ENCODE assay signal across 20 cellular contexts in genomic region chr14:31346097-31346496, GRCh38.
A peak's percentile ranks its signal among the peaks of the same experiment; 100 is the strongest.
DNase-seq lines count a peak whose midpoint lies in the region; ATAC-seq lines count a peak whose summit lies in the region.
"Had no signal": no experiment of that assay in that cellular context is flagged by ENCODE, and none has a peak within 500 bp of the region (broad histone marks: within the 10 kb centered on the region; RNA-seq: fewer than 3 reads in every experiment).

No MANE protein-coding gene starts in this region.

- ATAC-seq in activated T-cell treated with anti-CD3 and anti-CD28 coated beads, Interleukin-2, amount 50 U/mL, for 72 hours (replicated peaks in 1 of 2): peak; percentile 34 to 60
- ATAC-seq in stimulated activated effector memory CD8-positive, alpha-beta T cell treated with anti-CD3 and anti-CD28 coated beads, Interleukin-12 subunit alpha, Interleukin-12 subunit beta, amount 100 ng/mL, for 72 hours: peak; percentile 67
- no peak for ATAC-seq in Right ventricle myocardium inferior
- ATAC-seq: A549; CD8-positive, alpha-beta T cell; GM12878 had no signal

- no peak overlapping the region for H3K27ac Mint-ChIP-seq in activated T-cell treated with anti-CD3 and anti-CD28 coated beads, Interleukin-2, amount 50 U/mL, for 72 hours
- no peak overlapping the region for H3K27ac Mint-ChIP-seq in stimulated activated effector memory CD8-positive, alpha-beta T cell treated with anti-CD3 and anti-CD28 coated beads, Interleukin-12 subunit alpha, Interleukin-12 subunit beta, amount 100 ng/mL, for 72 hours
- H3K27ac Mint-ChIP-seq: B cell; CD4-positive, alpha-beta T cell; CD8-positive, alpha-beta T cell had no signal

- DNase-seq in NCI-H82 (lab: John Stamatoyannopoulos, UW) (peak; percentile 4), NCI-H82 treated with DMSO at 0.1 percent for 48 hours (lab: John Stamatoyannopoulos, UW; ENCODE audit: unreplicated experiment) (no peak), Right ventricle myocardium inferior (ENCODE audit: missing footprints) (no peak)
- DNase-seq in activated T-cell treated with anti-CD3 and anti-CD28 coated beads, Interleukin-2, amount 50 U/mL, for 72 hours: no peak
- DNase-seq in activated T-cell treated with anti-CD3 and anti-CD28 coated beads, Interleukin-2, amount 50 U/mL, for 1 hour: no peak
- DNase-seq in stimulated activated effector memory CD8-positive, alpha-beta T cell treated with anti-CD3 and anti-CD28 coated beads, Interleukin-12 subunit alpha, Interleukin-12 subunit beta, amount 100 ng/mL, for 72 hours (ENCODE audit: low spot score in 2 of 2): no peak
- DNase-seq: AML-193; Caco-2; Calu3; CD4-positive, alpha-beta T cell; CD8-positive, alpha-beta T cell; DMS153; DMS53; DMS79; DND-41; EL; GDM1 had no signal

- no peaks in the 10 kb centered on the region for H3K9me3 Mint-ChIP-seq in activated T-cell treated with anti-CD3 and anti-CD28 coated beads, Interleukin-2, amount 50 U/mL, for 72 hours
- no peaks in the 10 kb centered on the region for H3K9me3 Mint-ChIP-seq in stimulated activated effector memory CD8-positive, alpha-beta T cell treated with anti-CD3 and anti-CD28 coated beads, Interleukin-12 subunit alpha, Interleukin-12 subunit beta, amount 100 ng/mL, for 72 hours
- H3K9me3 Mint-ChIP-seq: CD4-positive, alpha-beta T cell; CD8-positive, alpha-beta T cell had no signal

- H3K4me1 Mint-ChIP-seq in activated T-cell treated with anti-CD3 and anti-CD28 coated beads, Interleukin-2, amount 50 U/mL, for 72 hours (ENCODE audit: low read depth): no peaks in the 10 kb centered on the region
- peaks cover 6% of the 10 kb centered on the region for H3K4me1 Mint-ChIP-seq in stimulated activated effector memory CD8-positive, alpha-beta T cell treated with anti-CD3 and anti-CD28 coated beads, Interleukin-12 subunit alpha, Interleukin-12 subunit beta, amount 100 ng/mL, for 72 hours
- H3K4me1 Mint-ChIP-seq: B cell had no signal

- intact Hi-C loops in Right ventricle myocardium inferior (cut with DNase I): loop anchor here (10.0 kb wide), 1 partner anchor 361 kb away; no protein-coding TSS in a partner anchor

- no peaks in the 10 kb centered on the region for H3K36me3 Mint-ChIP-seq in activated T-cell treated with anti-CD3 and anti-CD28 coated beads, Interleukin-2, amount 50 U/mL, for 72 hours (ENCODE audit: insufficient read depth in 2 of 2)
- peaks cover 61% of the 10 kb centered on the region for H3K36me3 Mint-ChIP-seq in stimulated activated effector memory CD8-positive, alpha-beta T cell treated with anti-CD3 and anti-CD28 coated beads, Interleukin-12 subunit alpha, Interleukin-12 subunit beta, amount 100 ng/mL, for 72 hours

- H3K4me3 Mint-ChIP-seq in activated T-cell treated with anti-CD3 and anti-CD28 coated beads, Interleukin-2, amount 50 U/mL, for 72 hours: no peak overlapping the region
- H3K4me3 Mint-ChIP-seq in stimulated activated effector memory CD8-positive, alpha-beta T cell treated with anti-CD3 and anti-CD28 coated beads, Interleukin-12 subunit alpha, Interleukin-12 subunit beta, amount 100 ng/mL, for 72 hours: no peak overlapping the region
- H3K4me3 Mint-ChIP-seq: B cell; CD4-positive, alpha-beta T cell; CD8-positive, alpha-beta T cell had no signal

- H3K27me3 Mint-ChIP-seq in activated T-cell treated with anti-CD3 and anti-CD28 coated beads, Interleukin-2, amount 50 U/mL, for 72 hours (ENCODE audit: low read depth): no peaks in the 10 kb centered on the region
- H3K27me3 Mint-ChIP-seq: B cell; CD4-positive, alpha-beta T cell had no signal
